In the genomic region with DNA sequence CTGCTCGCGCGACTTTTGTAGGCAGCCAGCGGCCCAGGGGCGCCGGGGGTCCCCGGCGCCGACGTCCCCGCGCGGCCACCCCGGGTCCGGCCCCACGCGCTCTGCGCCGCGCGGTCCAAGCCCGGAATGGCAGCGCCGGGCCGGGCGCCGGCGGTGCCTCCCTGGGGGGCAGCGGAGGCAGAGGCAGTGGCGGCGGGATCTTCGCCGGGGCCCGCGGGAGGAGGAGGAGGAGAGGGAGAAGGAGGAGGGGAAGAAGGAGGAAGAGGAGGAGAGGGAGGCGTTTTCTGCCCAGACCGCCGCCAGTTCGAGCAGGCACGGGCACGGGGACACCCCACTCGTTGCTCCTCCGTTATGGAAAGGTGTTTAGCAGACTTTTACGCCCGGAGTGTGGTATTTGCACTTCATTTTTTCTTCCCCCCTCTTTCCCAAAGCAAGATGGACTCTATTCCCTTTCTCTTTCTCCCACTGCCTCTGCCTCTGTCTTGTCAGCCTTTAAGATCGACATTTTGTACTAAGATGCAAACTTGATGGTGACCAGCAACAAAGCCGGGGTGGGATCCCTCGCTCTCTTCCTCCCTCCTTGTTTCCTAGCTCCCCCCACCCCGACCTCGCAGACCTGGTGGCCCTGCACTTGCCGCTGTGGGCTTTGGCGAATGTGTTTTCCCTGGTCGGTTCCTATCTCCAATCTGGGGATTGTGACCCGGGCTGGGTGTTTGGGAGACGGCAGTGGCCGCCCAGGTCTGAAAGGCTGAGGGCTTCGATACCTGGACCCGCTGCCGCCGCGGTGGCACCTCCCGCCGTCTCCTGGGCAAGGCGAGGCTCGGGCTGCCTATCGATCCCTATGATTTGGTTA, we compare ENCODE assay signal across 1 cellular context.
TF ChIP-seq lines count a peak whose summit lies in the region.

No MANE protein-coding gene starts in this region.

TF ChIP-seq in HepG2, 621 proteins besides CTCF, POLR2A, EP300 and RAD21 (continued from another document):
- TF ChIP-seq, protein P1, sequence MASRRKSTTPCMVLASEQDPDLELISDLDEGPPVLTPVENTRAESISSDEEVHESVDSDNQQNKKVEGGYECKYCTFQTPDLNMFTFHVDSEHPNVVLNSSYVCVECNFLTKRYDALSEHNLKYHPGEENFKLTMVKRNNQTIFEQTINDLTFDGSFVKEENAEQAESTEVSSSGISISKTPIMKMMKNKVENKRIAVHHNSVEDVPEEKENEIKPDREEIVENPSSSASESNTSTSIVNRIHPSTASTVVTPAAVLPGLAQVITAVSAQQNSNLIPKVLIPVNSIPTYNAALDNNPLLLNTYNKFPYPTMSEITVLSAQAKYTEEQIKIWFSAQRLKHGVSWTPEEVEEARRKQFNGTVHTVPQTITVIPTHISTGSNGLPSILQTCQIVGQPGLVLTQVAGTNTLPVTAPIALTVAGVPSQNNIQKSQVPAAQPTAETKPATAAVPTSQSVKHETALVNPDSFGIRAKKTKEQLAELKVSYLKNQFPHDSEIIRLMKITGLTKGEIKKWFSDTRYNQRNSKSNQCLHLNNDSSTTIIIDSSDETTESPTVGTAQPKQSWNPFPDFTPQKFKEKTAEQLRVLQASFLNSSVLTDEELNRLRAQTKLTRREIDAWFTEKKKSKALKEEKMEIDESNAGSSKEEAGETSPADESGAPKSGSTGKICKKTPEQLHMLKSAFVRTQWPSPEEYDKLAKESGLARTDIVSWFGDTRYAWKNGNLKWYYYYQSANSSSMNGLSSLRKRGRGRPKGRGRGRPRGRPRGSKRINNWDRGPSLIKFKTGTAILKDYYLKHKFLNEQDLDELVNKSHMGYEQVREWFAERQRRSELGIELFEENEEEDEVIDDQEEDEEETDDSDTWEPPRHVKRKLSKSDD (CRISPR knock-in tag; IDR thresholded peaks at IDR 0.05; ENCODE audit: low read depth): no peak
- TF ChIP-seq TEAD2 (CRISPR knock-in tag; IDR thresholded peaks at IDR 0.05) (no peak), SRSF4 (IDR thresholded peaks at IDR 0.05; ENCODE audit: low read depth, low read length, poor library complexity, severe bottlenecking) (no peak), MTF1 (CRISPR knock-in tag; IDR thresholded peaks at IDR 0.05) (no peak), NFYB (CRISPR knock-in tag; IDR thresholded peaks at IDR 0.05) (no peak), ATAD3A (CRISPR knock-in tag; IDR thresholded peaks at IDR 0.05) (no peak), ARHGAP35 (CRISPR knock-in tag; IDR thresholded peaks at IDR 0.05; ENCODE audit: borderline replicate concordance) (no peak), ASH2L (IDR thresholded peaks at IDR 0.05; ENCODE audit: insufficient read length, low read depth, low read length) (peak; percentile 27), RBM39 (IDR thresholded peaks at IDR 0.05; ENCODE audit: low read depth, low read length, poor library complexity, severe bottlenecking) (peak; percentile 39), RBFOX2 (IDR thresholded peaks at IDR 0.05; ENCODE audit: low read depth, low read length) (peak; percentile 56; the same call in 1 of the 2 replicates), MTA1 (CRISPR knock-in tag; IDR thresholded peaks at IDR 0.05; ENCODE audit: borderline replicate concordance) (0 out of 2 replicates have a peak, but pooled peaks have one; percentile 33), SP5 (CRISPR knock-in tag; IDR thresholded peaks at IDR 0.05; ENCODE audit: borderline replicate concordance, low read depth) (no peak), MAZ (IDR thresholded peaks at IDR 0.05; ENCODE audit: borderline replicate concordance, low read depth, low read length) (no peak), MAZ (CRISPR knock-in tag; IDR thresholded peaks at IDR 0.05; ENCODE audit: low read depth) (no peak), NPAS2 (CRISPR knock-in tag; IDR thresholded peaks at IDR 0.05; ENCODE audit: borderline replicate concordance) (no peak), ZFP90 (CRISPR knock-in tag; IDR thresholded peaks at IDR 0.05; ENCODE audit: borderline replicate concordance) (peak; percentile 50; the same call in 1 of the 2 replicates), ZNF292 (CRISPR knock-in tag; IDR thresholded peaks at IDR 0.05; ENCODE audit: borderline replicate concordance, low read depth) (no peak), ERF (CRISPR knock-in tag; IDR thresholded peaks at IDR 0.05) (no peak), ETV5 (CRISPR knock-in tag; IDR thresholded peaks at IDR 0.05; ENCODE audit: borderline replicate concordance) (no peak), KMT2A (CRISPR knock-in tag; IDR thresholded peaks at IDR 0.05) (peak; percentile 20; the same call in 1 of the 2 replicates), CHD2 (IDR thresholded peaks at IDR 0.05; ENCODE audit: low read depth, low read length) (no peak), PHF21A (CRISPR knock-in tag; IDR thresholded peaks at IDR 0.05) (0 out of 2 replicates have a peak, but pooled peaks have one; percentile 35)
- TF ChIP-seq, protein P2, sequence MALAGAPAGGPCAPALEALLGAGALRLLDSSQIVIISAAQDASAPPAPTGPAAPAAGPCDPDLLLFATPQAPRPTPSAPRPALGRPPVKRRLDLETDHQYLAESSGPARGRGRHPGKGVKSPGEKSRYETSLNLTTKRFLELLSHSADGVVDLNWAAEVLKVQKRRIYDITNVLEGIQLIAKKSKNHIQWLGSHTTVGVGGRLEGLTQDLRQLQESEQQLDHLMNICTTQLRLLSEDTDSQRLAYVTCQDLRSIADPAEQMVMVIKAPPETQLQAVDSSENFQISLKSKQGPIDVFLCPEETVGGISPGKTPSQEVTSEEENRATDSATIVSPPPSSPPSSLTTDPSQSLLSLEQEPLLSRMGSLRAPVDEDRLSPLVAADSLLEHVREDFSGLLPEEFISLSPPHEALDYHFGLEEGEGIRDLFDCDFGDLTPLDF (CRISPR knock-in tag; IDR thresholded peaks at IDR 0.05): no peak
- TF ChIP-seq, protein P3, sequence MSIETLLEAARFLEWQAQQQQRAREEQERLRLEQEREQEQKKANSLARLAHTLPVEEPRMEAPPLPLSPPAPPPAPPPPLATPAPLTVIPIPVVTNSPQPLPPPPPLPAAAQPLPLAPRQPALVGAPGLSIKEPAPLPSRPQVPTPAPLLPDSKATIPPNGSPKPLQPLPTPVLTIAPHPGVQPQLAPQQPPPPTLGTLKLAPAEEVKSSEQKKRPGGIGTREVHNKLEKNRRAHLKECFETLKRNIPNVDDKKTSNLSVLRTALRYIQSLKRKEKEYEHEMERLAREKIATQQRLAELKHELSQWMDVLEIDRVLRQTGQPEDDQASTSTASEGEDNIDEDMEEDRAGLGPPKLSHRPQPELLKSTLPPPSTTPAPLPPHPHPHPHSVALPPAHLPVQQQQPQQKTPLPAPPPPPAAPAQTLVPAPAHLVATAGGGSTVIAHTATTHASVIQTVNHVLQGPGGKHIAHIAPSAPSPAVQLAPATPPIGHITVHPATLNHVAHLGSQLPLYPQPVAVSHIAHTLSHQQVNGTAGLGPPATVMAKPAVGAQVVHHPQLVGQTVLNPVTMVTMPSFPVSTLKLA (IDR thresholded peaks at IDR 0.05): no peak
TF ChIP-seq in HepG2: peak in this region for 41.
